Comparison of ENCODE assay signal across 1 cellular context in genomic region chr17:46072998-46073397, GRCh38.
TF ChIP-seq lines count a peak whose summit lies in the region.

No MANE protein-coding gene starts in this region.

TF ChIP-seq in WTC11, 78 proteins besides CTCF, POLR2A, EP300 and RAD21 (continued from another document):
- TF ChIP-seq ARID4B (CRISPR knock-in tag; IDR thresholded peaks at IDR 0.05; ENCODE audit: borderline replicate concordance), result no peak
- TF ChIP-seq FOXK1 (CRISPR knock-in tag; IDR thresholded peaks at IDR 0.05), result no peak
- no peak for TF ChIP-seq MLX (CRISPR knock-in tag; IDR thresholded peaks at IDR 0.05)
- TF ChIP-seq ATF1 (CRISPR knock-in tag; IDR thresholded peaks at IDR 0.05), result no peak
TF ChIP-seq in WTC11: peak in this region for 0.
